In the genomic region with DNA sequence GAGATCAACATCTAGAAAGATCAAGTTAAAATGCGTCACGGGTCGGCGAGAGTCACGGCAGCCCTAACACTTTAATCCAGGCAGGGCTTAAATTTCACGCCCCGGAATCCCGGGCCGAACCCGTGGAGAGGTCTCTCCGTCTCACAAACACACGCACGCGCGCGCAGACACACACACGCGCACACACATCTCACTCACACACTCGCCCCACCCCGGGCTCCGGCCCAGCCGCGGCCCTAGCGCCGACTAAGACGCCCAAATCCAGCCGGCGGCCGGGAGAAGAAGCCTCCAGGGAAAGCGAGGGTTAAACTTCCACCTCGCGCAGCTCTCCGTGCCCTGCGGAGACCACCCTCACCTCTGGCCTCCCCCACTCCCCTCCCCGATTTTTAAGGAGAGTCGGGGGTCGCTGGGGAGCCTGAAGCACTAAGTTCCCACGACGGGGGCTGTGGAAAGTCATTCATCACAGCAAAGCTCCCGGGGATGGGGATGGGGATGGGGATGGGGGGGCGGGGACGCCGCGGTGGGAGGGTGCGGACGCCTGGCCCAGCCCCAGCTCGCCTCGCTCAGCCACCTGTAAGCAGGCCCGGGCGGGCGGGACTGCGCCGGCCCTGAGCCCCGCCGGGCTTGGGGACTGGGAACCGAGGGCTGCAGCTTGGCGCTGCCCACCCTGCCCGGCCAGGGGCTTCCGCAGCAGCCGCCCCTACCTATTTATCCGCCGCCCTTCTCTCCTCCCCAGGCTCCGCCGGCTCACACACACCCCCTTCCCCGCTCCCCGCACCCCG, we compare ENCODE assay signal across 8 cellular contexts. TPM values are rescaled to one million over a fixed set of nuclear protein-coding genes. Genes with fewer than 3 reads are reported as not detected.
DNase-seq lines count a peak whose midpoint lies in the region; ATAC-seq and TF ChIP-seq lines count a peak whose summit lies in the region.

No MANE protein-coding gene starts in this region.

- dilution Hi-C loops in mammary epithelial cell (cut with HindIII; ENCODE audit: low sequenced_read_pairs), result no loop called here

- H3K36me3 ChIP-seq in mammary epithelial cell (ENCODE audit: insufficient read depth, low read length), result no peaks in the 10 kb centered on the region
- H3K36me3 ChIP-seq in skeletal muscle tissue (ENCODE audit: control insufficient read depth in 3 of 3, insufficient read depth in 3 of 3, low read length in 3 of 3), result no peaks in the 10 kb centered on the region

- H4K20me1 ChIP-seq in mammary epithelial cell (ENCODE audit: insufficient read depth, low read length), result no peaks in the 10 kb centered on the region

- no peak for ATAC-seq in GM19452 (IDR thresholded peaks at IDR 0.05; ENCODE audit: unreplicated experiment)

- peak overlapping the region; percentile 75 for H3K4me2 ChIP-seq in mammary epithelial cell (ENCODE audit: insufficient read depth, low read depth, low read length)

- WGBS in mammary epithelial cell (ENCODE audit: low coverage, missing lambda C conversion rate), result 2% methylated on average over 11 of the region's 67 CpGs

- peaks cover 58% of the 10 kb centered on the region for H3K4me1 ChIP-seq in mammary epithelial cell (ENCODE audit: insufficient read depth, low read length)
- peaks cover 26 to 56% (median 47%) of the 10 kb centered on the region in 3 donors for H3K4me1 ChIP-seq in skeletal muscle tissue (ENCODE audit: control insufficient read depth in 3 of 3, insufficient read depth in 3 of 3, low read length in 3 of 3)

- H3K4me3 ChIP-seq in mammary epithelial cell (replicated peaks in 1 of 3; ENCODE audit: insufficient read depth in 1 of 3, low read depth in 2 of 3, low read length in 3 of 3) (peak overlapping the region; percentile 66 to 92 (median 88)), skeletal muscle tissue (ENCODE audit: low read length in 3 of 3) (peak overlapping the region; percentile 79 to 80 (median 80))

- CTCF ChIA-PET in mammary epithelial cell (lab: Charles Lee; ENCODE audit: low non-redundant PET), result interaction anchor here (0.6 kb wide), 1 partner anchor 20 kb away, joined by 4 read pairs; no protein-coding TSS in a partner anchor

- in situ Hi-C loops in mammary epithelial cell (cut with MboI; ENCODE audit: low sequenced_read_pairs in 2 of 2), result loop anchor here in 1 of 2 donors (10.0 kb wide), 2 partner anchors 183 to 257 kb away; no protein-coding TSS in a partner anchor

- intact Hi-C loops in mammary epithelial cell (cut with micrococcal nuclease), result loop anchor here (1.0 to 5.0 kb wide), 4 partner anchors 119 to 209 kb away; partner anchors contain the start of genes DNAAF5 and PRKAR1B

- DNase-seq in ELR (ENCODE audit: low read depth) (peak; percentile 66), NCI-H69 (lab: John Stamatoyannopoulos, UW) (peak; percentile 14), mammary epithelial cell (peak; percentile 59), islet precursor cell (peak; percentile 75), SK-N-DZ (ENCODE audit: low spot score) (no peak)
- no peak for DNase-seq in central memory CD4-positive, alpha-beta T cell

- TF ChIP-seq CTCF in mammary epithelial cell (conservative IDR thresholded peaks at IDR 0.05 in 1 of 2, IDR thresholded peaks at IDR 0.05 in 1 of 2; ENCODE audit: extremely low read depth in 1 of 2, insufficient read depth in 1 of 2, low read depth in 1 of 2, low read length in 2 of 2), result no peak

- H3K9ac ChIP-seq in mammary epithelial cell (ENCODE audit: insufficient read depth, low read length) (peak overlapping the region; percentile 72), skeletal muscle tissue (ENCODE audit: low read depth in 1 of 3, low read length in 3 of 3) (peak overlapping the region; percentile 87 to 92 (median 92))

- H2AFZ ChIP-seq in mammary epithelial cell (ENCODE audit: low read depth, low read length), result no peak overlapping the region

- H3K9me3 ChIP-seq in mammary epithelial cell (replicated peaks; ENCODE audit: insufficient read depth, low read length), result no peaks in the 10 kb centered on the region
- no peaks in the 10 kb centered on the region for H3K9me3 ChIP-seq in skeletal muscle tissue (ENCODE audit: control insufficient read depth in 3 of 3, low read length in 3 of 3)

- H3K27ac ChIP-seq in mammary epithelial cell (ENCODE audit: insufficient read depth, low read depth, low read length) (peak overlapping the region; percentile 49), skeletal muscle tissue (ENCODE audit: low read depth, low read length) (peak overlapping the region; percentile 91)

- no TSS peak for BruUV-seq in mammary epithelial cell (replicated peaks; lab: Mats Ljungman, UMichigan)

- H3K27me3 ChIP-seq in mammary epithelial cell (ENCODE audit: insufficient read depth, low read length) (no peaks in the 10 kb centered on the region), skeletal muscle tissue (ENCODE audit: control insufficient read depth in 3 of 3, insufficient read depth in 3 of 3, low read length in 3 of 3) (peaks cover 0 to 2% (median 0%) of the 10 kb centered on the region in 3 donors)

- peaks cover 63% of the 10 kb centered on the region for H3K79me2 ChIP-seq in mammary epithelial cell (ENCODE audit: insufficient read depth, low read length)

RNA-seq across cellular contexts. Expression of gene PDGFA, which starts 1.6 kb away (rescaled TPM):
- total RNA-seq in mammary epithelial cell, result 100 to 1,000 TPM in 1 of 2 donors, 10 to 100 TPM in 1; 60.5 to 167 TPM
- polyA plus RNA-seq in mammary epithelial cell, result 29.2 TPM
- 93.4 TPM for polyA minus RNA-seq in mammary epithelial cell
- total RNA-seq in skeletal muscle tissue, result 44.4 TPM
- polyA plus RNA-seq in SK-N-DZ (2014; cell fraction: cytosol; rRNA removed), result not detected in 2 replicates
- polyA plus RNA-seq in SK-N-DZ (2014; cell fraction: nucleus; rRNA removed), result 0.67 TPM in 1 of 2 replicates, not detected in the other

Comparison
In these comparisons a context has a peak if more than half of its experiments do, and no peak if none do; other contexts are left out.
1. DNase-seq: peak in ELR (single experiment), NCI-H69 (single experiment), mammary epithelial cell (single experiment) and islet precursor cell (single experiment); none in central memory CD4-positive, alpha-beta T cell (single experiment) and SK-N-DZ (single experiment).